8 cellular contexts compared by ENCODE assay signal in the genomic region with DNA sequence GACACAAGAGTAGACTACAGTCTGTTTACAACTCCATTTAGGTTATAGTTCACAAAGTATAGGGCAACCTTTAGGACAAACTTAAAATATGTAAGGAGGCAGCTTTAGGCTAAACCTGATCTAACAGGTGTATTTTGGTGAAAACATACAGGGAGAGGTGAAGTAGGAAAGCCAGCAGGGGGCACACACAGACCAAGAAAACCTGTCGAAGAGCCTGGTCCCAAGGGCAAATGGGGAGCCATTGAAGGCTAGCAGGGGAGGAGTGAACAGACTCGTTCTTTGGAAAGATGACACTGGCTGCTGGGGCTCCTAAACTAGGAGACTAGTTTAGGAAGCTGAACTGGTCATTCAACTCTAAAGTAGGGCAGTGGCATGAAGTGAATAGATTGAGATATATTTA.
A peak's percentile ranks its signal among the peaks of the same experiment; 100 is the strongest.
DNase-seq lines count a peak whose midpoint lies in the region; ATAC-seq and TF ChIP-seq lines count a peak whose summit lies in the region.

No MANE protein-coding gene starts in this region.

- CTCF ChIA-PET in MCF 10A (lab: Yijun Ruan, JAX): interaction anchor here (0.8 to 5.3 kb wide), 16 partner anchors 9 to 625 kb away, joined by 3 to 59 read pairs (median 4); no protein-coding TSS in a partner anchor

- H3K9me3 Mint-ChIP-seq in MCF 10A (ENCODE audit: unreplicated experiment): no peaks in the 10 kb centered on the region
- H3K9me3 Mint-ChIP-seq in activated T-cell treated with anti-CD3 and anti-CD28 coated beads, Interleukin-2, amount 50 U/mL, for 72 hours: no peaks in the 10 kb centered on the region
- H3K9me3 Mint-ChIP-seq in stimulated activated effector memory CD8-positive, alpha-beta T cell treated with anti-CD3 and anti-CD28 coated beads, Interleukin-12 subunit alpha, Interleukin-12 subunit beta, amount 100 ng/mL, for 72 hours: no peaks in the 10 kb centered on the region

- H3K4me1 ChIP-seq in breast epithelium: no peaks in the 10 kb centered on the region

- peaks cover 0 to 8% of the 10 kb centered on the region in 2 donors for H3K27me3 ChIP-seq in breast epithelium

- H3K4me1 Mint-ChIP-seq in MCF 10A (ENCODE audit: insufficient read depth, unreplicated experiment): no peaks in the 10 kb centered on the region
- H3K4me1 Mint-ChIP-seq in activated T-cell treated with anti-CD3 and anti-CD28 coated beads, Interleukin-2, amount 50 U/mL, for 72 hours (ENCODE audit: low read depth): no peaks in the 10 kb centered on the region
- H3K4me1 Mint-ChIP-seq in stimulated activated effector memory CD8-positive, alpha-beta T cell treated with anti-CD3 and anti-CD28 coated beads, Interleukin-12 subunit alpha, Interleukin-12 subunit beta, amount 100 ng/mL, for 72 hours: no peaks in the 10 kb centered on the region

- TF ChIP-seq CTCF in MCF 10A (IDR thresholded peaks at IDR 0.05; ENCODE audit: unreplicated experiment) (peak; percentile 38), breast epithelium (IDR thresholded peaks at IDR 0.05) (peak in 1 of 3 donors; percentile 25)

- no peak overlapping the region for H3K27ac Mint-ChIP-seq in MCF 10A (ENCODE audit: low read depth, unreplicated experiment)
- no peak overlapping the region for H3K27ac Mint-ChIP-seq in activated T-cell treated with anti-CD3 and anti-CD28 coated beads, Interleukin-2, amount 50 U/mL, for 72 hours
- H3K27ac Mint-ChIP-seq in stimulated activated effector memory CD8-positive, alpha-beta T cell treated with anti-CD3 and anti-CD28 coated beads, Interleukin-12 subunit alpha, Interleukin-12 subunit beta, amount 100 ng/mL, for 72 hours: no peak overlapping the region

- intact Hi-C loops in MCF 10A (cut with micrococcal nuclease) (loop anchor here (1.0 to 5.0 kb wide), 2 partner anchors 522 to 1102 kb away; partner anchors contain the start of gene ALKBH2), breast epithelium (cut with DNase I; ENCODE audit: low total_unique reads) (no loop called here)

- no peak overlapping the region for H3K4me3 Mint-ChIP-seq in MCF 10A (ENCODE audit: unreplicated experiment)
- no peak overlapping the region for H3K4me3 Mint-ChIP-seq in activated T-cell treated with anti-CD3 and anti-CD28 coated beads, Interleukin-2, amount 50 U/mL, for 72 hours
- no peak overlapping the region for H3K4me3 Mint-ChIP-seq in stimulated activated effector memory CD8-positive, alpha-beta T cell treated with anti-CD3 and anti-CD28 coated beads, Interleukin-12 subunit alpha, Interleukin-12 subunit beta, amount 100 ng/mL, for 72 hours

- peak; percentile 51 for DNase-seq in MCF 10A (ENCODE audit: unreplicated experiment)
- DNase-seq in breast epithelium (ENCODE audit: low spot score in 2 of 2): no peak
- peak; percentile 25 for DNase-seq in NCI-H524 treated with DMSO at 0.1 percent for 48 hours (lab: John Stamatoyannopoulos, UW)
- peak; percentile 38 to 40 for DNase-seq in activated T-cell treated with anti-CD3 and anti-CD28 coated beads, Interleukin-2, amount 50 U/mL, for 72 hours
- DNase-seq in inferior parietal cortex (ENCODE audit: extremely low spot score): peak; percentile 29
- DNase-seq in stimulated activated effector memory CD8-positive, alpha-beta T cell treated with anti-CD3 and anti-CD28 coated beads, Interleukin-12 subunit alpha, Interleukin-12 subunit beta, amount 100 ng/mL, for 72 hours (ENCODE audit: low spot score in 2 of 2): no peak
- DNase-seq in GDM1 (lab: John Stamatoyannopoulos, UW): no peak

- no peak overlapping the region for H3K4me3 ChIP-seq in breast epithelium

- no peak overlapping the region for H3K27ac ChIP-seq in breast epithelium

- ATAC-seq in activated T-cell treated with anti-CD3 and anti-CD28 coated beads, Interleukin-2, amount 50 U/mL, for 72 hours (replicated peaks in 1 of 2): peak in 1 of 2 donors; percentile 44
- peak; percentile 60 for ATAC-seq in stimulated activated effector memory CD8-positive, alpha-beta T cell treated with anti-CD3 and anti-CD28 coated beads, Interleukin-12 subunit alpha, Interleukin-12 subunit beta, amount 100 ng/mL, for 72 hours
- no peak for ATAC-seq in HG03432 (IDR thresholded peaks at IDR 0.05; ENCODE audit: unreplicated experiment)

- no TSS peak for BruUV-seq in MCF 10A (replicated peaks; lab: Mats Ljungman, UMichigan)

- H3K36me3 Mint-ChIP-seq in MCF 10A (ENCODE audit: insufficient read depth, unreplicated experiment): no peaks in the 10 kb centered on the region
- H3K36me3 Mint-ChIP-seq in activated T-cell treated with anti-CD3 and anti-CD28 coated beads, Interleukin-2, amount 50 U/mL, for 72 hours (ENCODE audit: insufficient read depth in 2 of 2): no peaks in the 10 kb centered on the region
- no peaks in the 10 kb centered on the region for H3K36me3 Mint-ChIP-seq in stimulated activated effector memory CD8-positive, alpha-beta T cell treated with anti-CD3 and anti-CD28 coated beads, Interleukin-12 subunit alpha, Interleukin-12 subunit beta, amount 100 ng/mL, for 72 hours

- H3K36me3 ChIP-seq in breast epithelium: no peaks in the 10 kb centered on the region

- no peak for TF ChIP-seq POLR2A in breast epithelium (IDR thresholded peaks at IDR 0.05)

- no peaks in the 10 kb centered on the region for H3K9me3 ChIP-seq in breast epithelium

- POLR2A ChIA-PET in MCF 10A (lab: Yijun Ruan, JAX): no interaction called here

- H3K27me3 Mint-ChIP-seq in MCF 10A (ENCODE audit: insufficient read depth, unreplicated experiment): no peaks in the 10 kb centered on the region
- peaks cover 27% of the 10 kb centered on the region for H3K27me3 Mint-ChIP-seq in activated T-cell treated with anti-CD3 and anti-CD28 coated beads, Interleukin-2, amount 50 U/mL, for 72 hours (ENCODE audit: low read depth)

Comparison
In these comparisons a context has a peak if more than half of its experiments do, and no peak if none do; other contexts are left out.
1. DNase-seq: peak in MCF 10A (single experiment), NCI-H524 treated with DMSO at 0.1 percent for 48 hours (single experiment), activated T-cell treated with anti-CD3 and anti-CD28 coated beads, Interleukin-2, amount 50 U/mL, for 72 hours (2 of 2) and inferior parietal cortex (single experiment); none in breast epithelium (0 of 2), stimulated activated effector memory CD8-positive, alpha-beta T cell treated with anti-CD3 and anti-CD28 coated beads, Interleukin-12 subunit alpha, Interleukin-12 subunit beta, amount 100 ng/mL, for 72 hours (0 of 2) and GDM1 (single experiment).